In genomic region chr11:31827458-31828206, GRCh38 we compare ENCODE assay signal across 11 cellular contexts. TPM values are rescaled to one million over a fixed set of nuclear protein-coding genes. Genes with fewer than 3 reads are reported as not detected.
A peak's percentile ranks its signal among the peaks of the same experiment; 100 is the strongest.
DNase-seq lines count a peak whose midpoint lies in the region; ATAC-seq, FAIRE-seq and TF ChIP-seq lines count a peak whose summit lies in the region.
"Had no signal": no experiment of that assay in that cellular context is flagged by ENCODE, and none has a peak within 500 bp of the region (broad histone marks: within the 10 kb centered on the region; RNA-seq: fewer than 3 reads in every experiment).

No MANE protein-coding gene starts in this region.

- no peak overlapping the region for H2BK120ac ChIP-seq in trophoblast cell (ENCODE audit: insufficient read depth, low read length, poor library complexity)

- H3K36me3 ChIP-seq in endothelial cell of umbilical vein (ENCODE audit: control insufficient read depth in 2 of 2, extremely low read depth in 1 of 2, insufficient read depth in 2 of 2, low read length in 2 of 2), result no peaks in the 10 kb centered on the region
- H3K36me3 ChIP-seq in trophoblast cell (ENCODE audit: control insufficient read depth in 1 of 2, insufficient read depth in 2 of 2, low read length in 2 of 2), result no peaks in the 10 kb centered on the region

- H3K4me3 ChIP-seq in endothelial cell of umbilical vein (replicated peaks in 1 of 3; ENCODE audit: insufficient read depth in 1 of 3, low read depth in 1 of 3, low read length in 3 of 3) (no peak overlapping the region), trophoblast cell (ENCODE audit: low read depth, low read length) (no peak overlapping the region)

- peaks cover 6% of the 10 kb centered on the region for H3K36me3 Mint-ChIP-seq in activated CD8-positive, alpha-beta T cell treated with anti-CD3 and anti-CD28 coated beads, Interleukin-2, amount 10 ng/mL, durations not matched to agents 7 days and 5 days (ENCODE audit: low read depth)
- H3K36me3 Mint-ChIP-seq in activated CD8-positive, alpha-beta T cell treated with anti-CD3 and anti-CD28 coated beads for 36 hours (ENCODE audit: low read depth), result no peaks in the 10 kb centered on the region

- H3K79me1 ChIP-seq in trophoblast cell (ENCODE audit: low read length), result no peaks in the 10 kb centered on the region

- no peak overlapping the region for H2BK5ac ChIP-seq in trophoblast cell (ENCODE audit: low read depth, low read length, poor library complexity)

- no CpG with 5 or more reads among the region's 18 CpGs for WGBS in trophoblast cell (ENCODE audit: extremely low coverage, insufficient coverage, insufficient read length)

- H4K12ac ChIP-seq in trophoblast cell (ENCODE audit: low read depth, low read length), result no peak overlapping the region

- dilution Hi-C loops in endothelial cell of umbilical vein (cut with MboI; ENCODE audit: extremely low pct_ligation_motif_present, low sequenced_read_pairs), result no loop called here

- H3K4me1 ChIP-seq in endothelial cell of umbilical vein (ENCODE audit: control insufficient read depth, extremely low read depth, insufficient read depth, low read length), result peaks cover 3% of the 10 kb centered on the region
- H3K4me1 ChIP-seq in trophoblast cell (ENCODE audit: control insufficient read depth in 1 of 2, insufficient read depth in 2 of 2, low read length in 2 of 2), result no peaks in the 10 kb centered on the region

- no peak overlapping the region for H3K4ac ChIP-seq in trophoblast cell (ENCODE audit: low read depth, low read length)

- no peak overlapping the region for H3K23ac ChIP-seq in trophoblast cell (ENCODE audit: low read length)

- intact Hi-C loops in activated CD8-positive, alpha-beta T cell treated with anti-CD3 and anti-CD28 coated beads for 36 hours (cut with micrococcal nuclease), result no loop called here
- intact Hi-C loops in endothelial cell of umbilical vein (cut with micrococcal nuclease), result loop anchor here (5.0 kb wide), 1 partner anchor 460 kb away; the partner anchor contains the start of genes DCDC1 and DNAJC24

- no peak for TF ChIP-seq POLR2A in endothelial cell of umbilical vein (IDR thresholded peaks at IDR 0.05; ENCODE audit: low read depth, low read length)

- no peak for ATAC-seq in activated CD8-positive, alpha-beta T cell treated with anti-CD3 and anti-CD28 coated beads, Interleukin-2, amount 10 ng/mL, durations not matched to agents 7 days and 5 days
- ATAC-seq in activated CD8-positive, alpha-beta T cell treated with anti-CD3 and anti-CD28 coated beads for 36 hours, result no peak
- no peak for ATAC-seq in HG02798 (IDR thresholded peaks at IDR 0.05; ENCODE audit: poor library complexity, unreplicated experiment)

- peak overlapping the region; percentile 6 for H3K4me3 Mint-ChIP-seq in activated CD8-positive, alpha-beta T cell treated with anti-CD3 and anti-CD28 coated beads, Interleukin-2, amount 10 ng/mL, durations not matched to agents 7 days and 5 days
- no peak overlapping the region for H3K4me3 Mint-ChIP-seq in activated CD8-positive, alpha-beta T cell treated with anti-CD3 and anti-CD28 coated beads for 36 hours

- H2AFZ ChIP-seq in endothelial cell of umbilical vein (ENCODE audit: low read depth, low read length) (no peak overlapping the region), trophoblast cell (ENCODE audit: insufficient read depth, low read length, poor library complexity) (no peak overlapping the region)

- no peaks in the 10 kb centered on the region for H3K9me1 ChIP-seq in endothelial cell of umbilical vein (replicated peaks; ENCODE audit: control insufficient read depth, extremely low read depth, insufficient read depth, low read length)

- no peaks in the 10 kb centered on the region for H3K9me3 ChIP-seq in endothelial cell of umbilical vein (replicated peaks; ENCODE audit: control insufficient read depth, insufficient read depth, low read length)
- peaks cover 7% of the 10 kb centered on the region for H3K9me3 ChIP-seq in trophoblast cell (ENCODE audit: insufficient read depth, low read depth, low read length)

- H3K18ac ChIP-seq in trophoblast cell (ENCODE audit: low read length), result no peak overlapping the region

- H4K20me1 ChIP-seq in endothelial cell of umbilical vein (replicated peaks; ENCODE audit: control insufficient read depth, extremely low read depth, insufficient read depth, low read length), result no peaks in the 10 kb centered on the region

- POLR2A ChIA-PET in activated CD8-positive, alpha-beta T cell treated with anti-CD3 and anti-CD28 coated beads, Interleukin-2, amount 10 ng/mL, durations not matched to agents 7 days and 5 days (lab: Charles Lee), result no interaction called here
- POLR2A ChIA-PET in activated CD8-positive, alpha-beta T cell treated with anti-CD3 and anti-CD28 coated beads for 36 hours (lab: Charles Lee), result no interaction called here
- POLR2A ChIA-PET in endothelial cell of umbilical vein (lab: Charles Lee), result no interaction called here

- no peak overlapping the region for H3K14ac ChIP-seq in trophoblast cell (ENCODE audit: low read length)

- H3K27ac Mint-ChIP-seq in activated CD8-positive, alpha-beta T cell treated with anti-CD3 and anti-CD28 coated beads, Interleukin-2, amount 10 ng/mL, durations not matched to agents 7 days and 5 days, result no peak overlapping the region
- no peak overlapping the region for H3K27ac Mint-ChIP-seq in activated CD8-positive, alpha-beta T cell treated with anti-CD3 and anti-CD28 coated beads for 36 hours

- no peak for DNase-seq in activated CD8-positive, alpha-beta T cell treated with anti-CD3 and anti-CD28 coated beads, Interleukin-2, amount 10 ng/mL, durations not matched to agents 7 days and 5 days
- DNase-seq in activated CD8-positive, alpha-beta T cell treated with anti-CD3 and anti-CD28 coated beads for 36 hours, result no peak
- DNase-seq in HuH-7 (ENCODE audit: low spot score) (peak; percentile 46), endothelial cell of umbilical vein (ENCODE audit: low read depth, low spot score) (no peak), trophoblast cell (no peak), DMS 273 treated with DMSO at 0.1 percent for 48 hours (lab: John Stamatoyannopoulos, UW) (no peak), NK-92 (lab: John Stamatoyannopoulos, UW; ENCODE audit: unreplicated experiment) (no peak)
- DNase-seq: mammary epithelial cell had no signal

- H2BK12ac ChIP-seq in trophoblast cell (ENCODE audit: low read length), result no peak overlapping the region

- H3K27me3 ChIP-seq in endothelial cell of umbilical vein (ENCODE audit: control insufficient read depth in 2 of 2, insufficient read depth in 2 of 2, low read length in 2 of 2) (peaks cover 75 to 91% of the 10 kb centered on the region in 2 experiments), trophoblast cell (ENCODE audit: insufficient read depth, low read length) (peaks cover 54% of the 10 kb centered on the region)

- peak; percentile 52 for FAIRE-seq in endothelial cell of umbilical vein (lab: Jason Lieb, UNC)

- H3K4me2 ChIP-seq in endothelial cell of umbilical vein (ENCODE audit: insufficient read depth, low read length), result no peak overlapping the region
- H3K4me2 ChIP-seq in trophoblast cell (ENCODE audit: low read length), result peak overlapping the region; percentile 0

- peaks cover 7% of the 10 kb centered on the region for H3K4me1 Mint-ChIP-seq in activated CD8-positive, alpha-beta T cell treated with anti-CD3 and anti-CD28 coated beads, Interleukin-2, amount 10 ng/mL, durations not matched to agents 7 days and 5 days (ENCODE audit: low read depth)
- peaks cover 13% of the 10 kb centered on the region for H3K4me1 Mint-ChIP-seq in activated CD8-positive, alpha-beta T cell treated with anti-CD3 and anti-CD28 coated beads for 36 hours (ENCODE audit: low read depth)

- H3K27me3 Mint-ChIP-seq in activated CD8-positive, alpha-beta T cell treated with anti-CD3 and anti-CD28 coated beads, Interleukin-2, amount 10 ng/mL, durations not matched to agents 7 days and 5 days (ENCODE audit: low read depth), result peaks cover 66% of the 10 kb centered on the region
- H3K27me3 Mint-ChIP-seq in activated CD8-positive, alpha-beta T cell treated with anti-CD3 and anti-CD28 coated beads for 36 hours, result peaks cover 65% of the 10 kb centered on the region

- peaks cover 8% of the 10 kb centered on the region for H3K9me3 Mint-ChIP-seq in activated CD8-positive, alpha-beta T cell treated with anti-CD3 and anti-CD28 coated beads, Interleukin-2, amount 10 ng/mL, durations not matched to agents 7 days and 5 days (ENCODE audit: insufficient read depth)
- H3K9me3 Mint-ChIP-seq in activated CD8-positive, alpha-beta T cell treated with anti-CD3 and anti-CD28 coated beads for 36 hours, result no peaks in the 10 kb centered on the region

- H3K9ac ChIP-seq in endothelial cell of umbilical vein (replicated peaks; ENCODE audit: extremely low read depth, insufficient read depth, low read length) (no peak overlapping the region), trophoblast cell (ENCODE audit: low read length) (no peak overlapping the region)

- H4K91ac ChIP-seq in trophoblast cell (ENCODE audit: low read depth, low read length), result no peak overlapping the region

- CTCF ChIA-PET in activated CD8-positive, alpha-beta T cell treated with anti-CD3 and anti-CD28 coated beads, Interleukin-2, amount 10 ng/mL, durations not matched to agents 7 days and 5 days (lab: Charles Lee), result no interaction called here
- CTCF ChIA-PET in activated CD8-positive, alpha-beta T cell treated with anti-CD3 and anti-CD28 coated beads for 36 hours (lab: Charles Lee), result no interaction called here
- CTCF ChIA-PET in endothelial cell of umbilical vein (lab: Charles Lee), result no interaction called here

- H3K27ac ChIP-seq in endothelial cell of umbilical vein (ENCODE audit: insufficient read depth, low read depth, low read length) (no peak overlapping the region), trophoblast cell (ENCODE audit: low read depth, low read length) (no peak overlapping the region)
- H3K27ac ChIP-seq: C4-2B had no signal

- no TSS peak for BruUV-seq in endothelial cell of umbilical vein (replicated peaks; lab: Mats Ljungman, UMichigan)

- H2AK5ac ChIP-seq in trophoblast cell (ENCODE audit: low read length), result no peak overlapping the region

- no peak overlapping the region for H4K8ac ChIP-seq in trophoblast cell (ENCODE audit: low read depth, low read length)

- no peak for TF ChIP-seq CTCF in activated CD8-positive, alpha-beta T cell treated with anti-CD3 and anti-CD28 coated beads for 36 hours (IDR thresholded peaks at IDR 0.05)
- no peak for TF ChIP-seq CTCF in endothelial cell of umbilical vein (IDR thresholded peaks at IDR 0.05; ENCODE audit: extremely low read depth in 1 of 2, insufficient read depth in 1 of 2, low read depth in 1 of 2, low read length in 2 of 2)

- H3K79me2 ChIP-seq in endothelial cell of umbilical vein (ENCODE audit: control insufficient read depth, insufficient read depth, low read length), result no peaks in the 10 kb centered on the region
- H3K79me2 ChIP-seq in trophoblast cell (ENCODE audit: control insufficient read depth, insufficient read depth, low read length, poor library complexity), result no peaks in the 10 kb centered on the region

RNA-seq across cellular contexts. Expression of gene PAX6, which starts 16.5 kb away (rescaled TPM):
- not detected for total RNA-seq in activated CD8-positive, alpha-beta T cell treated with anti-CD3 and anti-CD28 coated beads, Interleukin-2, amount 10 ng/mL, durations not matched to agents 7 days and 5 days
- not detected for total RNA-seq in activated CD8-positive, alpha-beta T cell treated with anti-CD3 and anti-CD28 coated beads for 36 hours
- not detected in 2 replicates for total RNA-seq in endothelial cell of umbilical vein
- not detected in 2 replicates for polyA plus RNA-seq in endothelial cell of umbilical vein
- polyA plus RNA-seq in endothelial cell of umbilical vein (2011; cell fraction: cytosol; rRNA removed), result 0.04 and 0.10 TPM in 2 replicates
- polyA plus RNA-seq in endothelial cell of umbilical vein (2011; cell fraction: nucleus; rRNA removed), result not detected in 2 replicates
- polyA plus RNA-seq in endothelial cell of umbilical vein (2012), result not detected in 2 replicates
- 0.91 TPM in 1 of 2 replicates, not detected in the other for polyA minus RNA-seq in endothelial cell of umbilical vein
- polyA minus RNA-seq in endothelial cell of umbilical vein (2011; cell fraction: cytosol; rRNA and poly(A)+ RNA removed), result 3.7 TPM
- polyA minus RNA-seq in endothelial cell of umbilical vein (2011; cell fraction: nucleus; rRNA and poly(A)+ RNA removed), result not detected in 2 replicates
- not detected in 2 replicates for polyA plus RNA-seq in trophoblast cell (2013)
- total RNA-seq: T-helper 2 cell treated with Interferon-gamma antibody and Interleukin-4, amounts not matched to agents 100 ng/mL and 5 ng/mL, for 36 hours had no signal
- polyA plus RNA-seq: mammary epithelial cell had no signal
